ENCODE assay signal across 22 cellular contexts in genomic region chr12:116856729-116857128, GRCh38. TPM values are rescaled to one million over a fixed set of nuclear protein-coding genes. Genes with fewer than 3 reads are reported as not detected.
"Had no signal": no experiment of that assay in that cellular context is flagged by ENCODE, and none has a peak within 500 bp of the region (broad histone marks: within the 10 kb centered on the region; RNA-seq: fewer than 3 reads in every experiment).

No MANE protein-coding gene starts in this region.

- H3K36me3 ChIP-seq: heart right ventricle, left ventricle myocardium inferior, lower lobe of right lung, sigmoid colon, stomach, thoracic aorta had no signal

- ATAC-seq: heart right ventricle; naive thymus-derived CD4-positive, alpha-beta T cell; psoas muscle had no signal

- DNase-seq: cortex of kidney; dorsolateral prefrontal cortex; effector CD8-positive, alpha-beta T cell; foreskin melanocyte; heart right ventricle; islet precursor cell; left ventricle myocardium inferior; lower lobe of right lung; mesenchymal stem cell; midbrain; naive thymus-derived CD4-positive, alpha-beta T cell; nephron progenitor cell; psoas muscle; sigmoid colon; stimulated activated CD4-positive, alpha-beta T cell treated with anti-CD3 and anti-CD28 coated beads, Interleukin-2, amount 100 ng/mL, for 24 hours; stimulated activated CD4-positive, alpha-beta T cell treated with anti-CD3 and anti-CD28 coated beads, Interleukin-4, amount 100 ng/mL, for 4 hours; stimulated activated naive CD4-positive, alpha-beta T cell; stomach; substantia nigra had no signal

- H3K4me1 ChIP-seq: lower lobe of right lung, psoas muscle, sigmoid colon had no signal

- FAIRE-seq: urothelium cell line had no signal

- H3K27ac ChIP-seq: heart right ventricle, left ventricle myocardium inferior, lower lobe of right lung, psoas muscle, sigmoid colon, skin epidermis, stomach, thoracic aorta had no signal

- H3K9me3 Mint-ChIP-seq: nephron progenitor cell had no signal

- H3K27ac Mint-ChIP-seq: naive thymus-derived CD4-positive, alpha-beta T cell; nephron progenitor cell had no signal

- H3K4me3 ChIP-seq: dorsolateral prefrontal cortex, heart right ventricle, left ventricle myocardium inferior, lower lobe of right lung, psoas muscle, sigmoid colon, skin epidermis, stomach, thoracic aorta had no signal

- H3K4me3 Mint-ChIP-seq: naive thymus-derived CD4-positive, alpha-beta T cell; nephron progenitor cell had no signal

- H3K9me3 ChIP-seq: heart right ventricle, left ventricle myocardium inferior, lower lobe of right lung, psoas muscle, sigmoid colon, stomach, thoracic aorta had no signal

RNA-seq across cellular contexts. Expression of gene HRK, which starts 24.5 kb away (rescaled TPM):
- polyA plus RNA-seq: naive thymus-derived CD4-positive, alpha-beta T cell had no signal
